Comparison of ENCODE assay signal across 1 cellular context in the genomic region with DNA sequence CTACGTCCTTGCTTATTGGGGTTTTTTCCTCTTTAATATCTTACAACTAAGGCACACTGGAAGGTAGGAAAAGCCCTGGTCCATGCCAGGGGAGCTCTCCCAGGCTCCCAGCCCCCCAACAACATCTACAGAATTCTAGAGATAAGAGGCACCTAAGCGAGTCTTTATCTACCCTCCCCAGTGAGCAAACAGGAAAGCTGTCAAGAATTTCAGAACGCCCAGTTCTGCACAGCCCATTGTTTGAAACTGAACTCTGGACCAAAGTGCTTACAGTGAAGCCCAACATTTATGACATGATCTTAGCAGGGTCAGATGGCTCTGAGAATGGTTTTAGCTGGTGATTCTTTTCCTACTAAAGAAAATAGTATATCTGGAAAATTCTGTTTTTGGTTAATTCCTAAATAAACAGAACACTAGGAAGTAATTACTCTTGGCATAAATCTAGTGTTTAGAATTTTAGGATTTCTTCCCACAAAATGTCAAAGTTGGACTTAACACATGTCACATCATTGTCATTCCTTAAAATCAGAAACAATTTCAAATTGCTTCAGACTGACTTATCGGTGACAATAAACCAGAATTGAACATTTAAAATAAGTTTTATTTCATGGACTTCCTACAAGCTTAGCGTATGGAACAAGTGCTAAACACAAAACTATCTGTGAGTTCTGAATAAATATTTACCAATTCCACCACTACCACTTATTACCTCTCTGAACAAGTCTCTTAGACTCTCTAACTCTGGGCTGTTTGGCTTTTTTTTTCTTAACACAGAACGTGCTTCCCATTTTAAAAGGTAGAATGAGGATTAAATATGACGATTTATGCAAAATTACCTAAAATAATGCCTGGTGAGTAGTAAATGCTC.
TF ChIP-seq lines count a peak whose summit lies in the region.

No MANE protein-coding gene starts in this region.

TF ChIP-seq in HepG2, 621 proteins besides CTCF, POLR2A, EP300 and RAD21 (continued from another document and continues in another):
- TF ChIP-seq, protein P1, sequence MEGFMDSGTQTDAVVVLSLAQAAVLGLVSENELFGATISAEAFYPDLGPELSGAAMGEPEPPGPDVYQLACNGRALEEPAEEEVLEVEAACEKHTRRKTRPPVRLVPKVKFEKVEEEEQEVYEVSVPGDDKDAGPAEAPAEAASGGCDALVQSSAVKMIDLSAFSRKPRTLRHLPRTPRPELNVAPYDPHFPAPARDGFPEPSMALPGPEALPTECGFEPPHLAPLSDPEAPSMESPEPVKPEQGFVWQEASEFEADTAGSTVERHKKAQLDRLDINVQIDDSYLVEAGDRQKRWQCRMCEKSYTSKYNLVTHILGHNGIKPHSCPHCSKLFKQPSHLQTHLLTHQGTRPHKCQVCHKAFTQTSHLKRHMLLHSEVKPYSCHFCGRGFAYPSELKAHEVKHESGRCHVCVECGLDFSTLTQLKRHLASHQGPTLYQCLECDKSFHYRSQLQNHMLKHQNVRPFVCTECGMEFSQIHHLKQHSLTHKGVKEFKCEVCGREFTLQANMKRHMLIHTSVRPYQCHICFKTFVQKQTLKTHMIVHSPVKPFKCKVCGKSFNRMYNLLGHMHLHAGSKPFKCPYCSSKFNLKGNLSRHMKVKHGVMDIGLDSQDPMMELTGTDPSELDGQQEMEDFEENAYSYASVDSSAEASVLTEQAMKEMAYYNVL (CRISPR knock-in tag; IDR thresholded peaks at IDR 0.05; ENCODE audit: borderline replicate concordance), result peak; percentile 60; the same call in 1 of the 2 replicates
- TF ChIP-seq, protein P2, sequence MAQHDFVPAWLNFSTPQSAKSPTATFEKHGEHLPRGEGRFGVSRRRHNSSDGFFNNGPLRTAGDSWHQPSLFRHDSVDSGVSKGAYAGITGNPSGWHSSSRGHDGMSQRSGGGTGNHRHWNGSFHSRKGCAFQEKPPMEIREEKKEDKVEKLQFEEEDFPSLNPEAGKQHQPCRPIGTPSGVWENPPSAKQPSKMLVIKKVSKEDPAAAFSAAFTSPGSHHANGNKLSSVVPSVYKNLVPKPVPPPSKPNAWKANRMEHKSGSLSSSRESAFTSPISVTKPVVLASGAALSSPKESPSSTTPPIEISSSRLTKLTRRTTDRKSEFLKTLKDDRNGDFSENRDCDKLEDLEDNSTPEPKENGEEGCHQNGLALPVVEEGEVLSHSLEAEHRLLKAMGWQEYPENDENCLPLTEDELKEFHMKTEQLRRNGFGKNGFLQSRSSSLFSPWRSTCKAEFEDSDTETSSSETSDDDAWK (CRISPR knock-in tag; IDR thresholded peaks at IDR 0.05), result no peak
- TF ChIP-seq ZNF317 (CRISPR knock-in tag; IDR thresholded peaks at IDR 0.05) (no peak), REPIN1 (CRISPR knock-in tag; IDR thresholded peaks at IDR 0.05; ENCODE audit: borderline replicate concordance, low read depth) (peak; percentile 73; the same call in 1 of the 2 replicates), AHR (CRISPR knock-in tag; IDR thresholded peaks at IDR 0.05) (no peak), MED13 (CRISPR knock-in tag; IDR thresholded peaks at IDR 0.05) (peak; percentile 95), MXI1 (IDR thresholded peaks at IDR 0.05; ENCODE audit: borderline replicate concordance, low read depth, low read length) (no peak), HDAC2 (CRISPR knock-in tag; IDR thresholded peaks at IDR 0.05) (peak; percentile 93), SNAPC2 (CRISPR knock-in tag; IDR thresholded peaks at IDR 0.05) (no peak), ETV6 (CRISPR knock-in tag; conservative IDR thresholded peaks at IDR 0.05) (no peak), NFE2L2 (IDR thresholded peaks at IDR 0.05; ENCODE audit: low read length) (no peak), ZNF333 (CRISPR knock-in tag; IDR thresholded peaks at IDR 0.05; ENCODE audit: borderline replicate concordance) (no peak), TEAD3 (CRISPR knock-in tag; optimal IDR thresholded peaks at IDR 0.05; ENCODE audit: borderline replicate concordance) (peak; percentile 87), MZF1 (CRISPR knock-in tag; IDR thresholded peaks at IDR 0.05; ENCODE audit: borderline replicate concordance) (no peak), BCL6 (CRISPR knock-in tag; IDR thresholded peaks at IDR 0.05) (peak; percentile 89), REL (CRISPR knock-in tag; conservative IDR thresholded peaks at IDR 0.05) (no peak), KDM4B (CRISPR knock-in tag; IDR thresholded peaks at IDR 0.05) (0 out of 2 replicates have a peak, but pooled peaks have one; percentile 70), RXRB (CRISPR knock-in tag; IDR thresholded peaks at IDR 0.05; ENCODE audit: borderline replicate concordance) (peak; percentile 86), ZNF207 (IDR thresholded peaks at IDR 0.05; ENCODE audit: borderline replicate concordance) (no peak), KDM1A (CRISPR knock-in tag; IDR thresholded peaks at IDR 0.05) (peak; percentile 81; the same call in 1 of the 2 replicates), MYC (CRISPR knock-in tag; IDR thresholded peaks at IDR 0.05; ENCODE audit: borderline replicate concordance) (0 out of 2 replicates have a peak, but pooled peaks have one; percentile 33), MAZ (IDR thresholded peaks at IDR 0.05; ENCODE audit: borderline replicate concordance, low read depth, low read length) (no peak), MAZ (CRISPR knock-in tag; IDR thresholded peaks at IDR 0.05; ENCODE audit: low read depth) (no peak), SP5 (CRISPR knock-in tag; IDR thresholded peaks at IDR 0.05; ENCODE audit: borderline replicate concordance, low read depth) (peak; percentile 85), SMAD3 (CRISPR knock-in tag; IDR thresholded peaks at IDR 0.05) (no peak; the same call in 1 of the 2 replicates), ZNF652 (CRISPR knock-in tag; IDR thresholded peaks at IDR 0.05; ENCODE audit: borderline replicate concordance, low read depth) (peak; percentile 59; the same call in 1 of the 2 replicates), ZNF629 (CRISPR knock-in tag; conservative IDR thresholded peaks at IDR 0.05) (peak; percentile 54), HIVEP1 (CRISPR knock-in tag; IDR thresholded peaks at IDR 0.05) (no peak), KMT2A (CRISPR knock-in tag; IDR thresholded peaks at IDR 0.05) (peak; percentile 46; the same call in 1 of the 2 replicates), KAT8 (CRISPR knock-in tag; IDR thresholded peaks at IDR 0.05) (0 out of 2 replicates have a peak, but pooled peaks have one; percentile 54), CCDC6 (CRISPR knock-in tag; IDR thresholded peaks at IDR 0.05) (no peak)
- TF ChIP-seq, protein P3, sequence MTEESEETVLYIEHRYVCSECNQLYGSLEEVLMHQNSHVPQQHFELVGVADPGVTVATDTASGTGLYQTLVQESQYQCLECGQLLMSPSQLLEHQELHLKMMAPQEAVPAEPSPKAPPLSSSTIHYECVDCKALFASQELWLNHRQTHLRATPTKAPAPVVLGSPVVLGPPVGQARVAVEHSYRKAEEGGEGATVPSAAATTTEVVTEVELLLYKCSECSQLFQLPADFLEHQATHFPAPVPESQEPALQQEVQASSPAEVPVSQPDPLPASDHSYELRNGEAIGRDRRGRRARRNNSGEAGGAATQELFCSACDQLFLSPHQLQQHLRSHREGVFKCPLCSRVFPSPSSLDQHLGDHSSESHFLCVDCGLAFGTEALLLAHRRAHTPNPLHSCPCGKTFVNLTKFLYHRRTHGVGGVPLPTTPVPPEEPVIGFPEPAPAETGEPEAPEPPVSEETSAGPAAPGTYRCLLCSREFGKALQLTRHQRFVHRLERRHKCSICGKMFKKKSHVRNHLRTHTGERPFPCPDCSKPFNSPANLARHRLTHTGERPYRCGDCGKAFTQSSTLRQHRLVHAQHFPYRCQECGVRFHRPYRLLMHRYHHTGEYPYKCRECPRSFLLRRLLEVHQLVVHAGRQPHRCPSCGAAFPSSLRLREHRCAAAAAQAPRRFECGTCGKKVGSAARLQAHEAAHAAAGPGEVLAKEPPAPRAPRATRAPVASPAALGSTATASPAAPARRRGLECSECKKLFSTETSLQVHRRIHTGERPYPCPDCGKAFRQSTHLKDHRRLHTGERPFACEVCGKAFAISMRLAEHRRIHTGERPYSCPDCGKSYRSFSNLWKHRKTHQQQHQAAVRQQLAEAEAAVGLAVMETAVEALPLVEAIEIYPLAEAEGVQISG (CRISPR knock-in tag; IDR thresholded peaks at IDR 0.05), result peak; percentile 56
- TF ChIP-seq, protein P4, sequence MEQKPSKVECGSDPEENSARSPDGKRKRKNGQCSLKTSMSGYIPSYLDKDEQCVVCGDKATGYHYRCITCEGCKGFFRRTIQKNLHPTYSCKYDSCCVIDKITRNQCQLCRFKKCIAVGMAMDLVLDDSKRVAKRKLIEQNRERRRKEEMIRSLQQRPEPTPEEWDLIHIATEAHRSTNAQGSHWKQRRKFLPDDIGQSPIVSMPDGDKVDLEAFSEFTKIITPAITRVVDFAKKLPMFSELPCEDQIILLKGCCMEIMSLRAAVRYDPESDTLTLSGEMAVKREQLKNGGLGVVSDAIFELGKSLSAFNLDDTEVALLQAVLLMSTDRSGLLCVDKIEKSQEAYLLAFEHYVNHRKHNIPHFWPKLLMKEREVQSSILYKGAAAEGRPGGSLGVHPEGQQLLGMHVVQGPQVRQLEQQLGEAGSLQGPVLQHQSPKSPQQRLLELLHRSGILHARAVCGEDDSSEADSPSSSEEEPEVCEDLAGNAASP (CRISPR knock-in tag; IDR thresholded peaks at IDR 0.05; ENCODE audit: borderline replicate concordance), result peak; percentile 84
- TF ChIP-seq, protein P5, sequence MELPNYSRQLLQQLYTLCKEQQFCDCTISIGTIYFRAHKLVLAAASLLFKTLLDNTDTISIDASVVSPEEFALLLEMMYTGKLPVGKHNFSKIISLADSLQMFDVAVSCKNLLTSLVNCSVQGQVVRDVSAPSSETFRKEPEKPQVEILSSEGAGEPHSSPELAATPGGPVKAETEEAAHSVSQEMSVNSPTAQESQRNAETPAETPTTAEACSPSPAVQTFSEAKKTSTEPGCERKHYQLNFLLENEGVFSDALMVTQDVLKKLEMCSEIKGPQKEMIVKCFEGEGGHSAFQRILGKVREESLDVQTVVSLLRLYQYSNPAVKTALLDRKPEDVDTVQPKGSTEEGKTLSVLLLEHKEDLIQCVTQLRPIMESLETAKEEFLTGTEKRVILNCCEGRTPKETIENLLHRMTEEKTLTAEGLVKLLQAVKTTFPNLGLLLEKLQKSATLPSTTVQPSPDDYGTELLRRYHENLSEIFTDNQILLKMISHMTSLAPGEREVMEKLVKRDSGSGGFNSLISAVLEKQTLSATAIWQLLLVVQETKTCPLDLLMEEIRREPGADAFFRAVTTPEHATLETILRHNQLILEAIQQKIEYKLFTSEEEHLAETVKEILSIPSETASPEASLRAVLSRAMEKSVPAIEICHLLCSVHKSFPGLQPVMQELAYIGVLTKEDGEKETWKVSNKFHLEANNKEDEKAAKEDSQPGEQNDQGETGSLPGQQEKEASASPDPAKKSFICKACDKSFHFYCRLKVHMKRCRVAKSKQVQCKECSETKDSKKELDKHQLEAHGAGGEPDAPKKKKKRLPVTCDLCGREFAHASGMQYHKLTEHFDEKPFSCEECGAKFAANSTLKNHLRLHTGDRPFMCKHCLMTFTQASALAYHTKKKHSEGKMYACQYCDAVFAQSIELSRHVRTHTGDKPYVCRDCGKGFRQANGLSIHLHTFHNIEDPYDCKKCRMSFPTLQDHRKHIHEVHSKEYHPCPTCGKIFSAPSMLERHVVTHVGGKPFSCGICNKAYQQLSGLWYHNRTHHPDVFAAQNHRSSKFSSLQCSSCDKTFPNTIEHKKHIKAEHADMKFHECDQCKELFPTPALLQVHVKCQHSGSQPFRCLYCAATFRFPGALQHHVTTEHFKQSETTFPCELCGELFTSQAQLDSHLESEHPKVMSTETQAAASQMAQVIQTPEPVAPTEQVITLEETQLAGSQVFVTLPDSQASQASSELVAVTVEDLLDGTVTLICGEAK (IDR thresholded peaks at IDR 0.05), result no peak
- TF ChIP-seq, protein P5 (CRISPR knock-in tag; IDR thresholded peaks at IDR 0.05), result no peak; the same call in 1 of the 2 replicates
- TF ChIP-seq, protein P6, sequence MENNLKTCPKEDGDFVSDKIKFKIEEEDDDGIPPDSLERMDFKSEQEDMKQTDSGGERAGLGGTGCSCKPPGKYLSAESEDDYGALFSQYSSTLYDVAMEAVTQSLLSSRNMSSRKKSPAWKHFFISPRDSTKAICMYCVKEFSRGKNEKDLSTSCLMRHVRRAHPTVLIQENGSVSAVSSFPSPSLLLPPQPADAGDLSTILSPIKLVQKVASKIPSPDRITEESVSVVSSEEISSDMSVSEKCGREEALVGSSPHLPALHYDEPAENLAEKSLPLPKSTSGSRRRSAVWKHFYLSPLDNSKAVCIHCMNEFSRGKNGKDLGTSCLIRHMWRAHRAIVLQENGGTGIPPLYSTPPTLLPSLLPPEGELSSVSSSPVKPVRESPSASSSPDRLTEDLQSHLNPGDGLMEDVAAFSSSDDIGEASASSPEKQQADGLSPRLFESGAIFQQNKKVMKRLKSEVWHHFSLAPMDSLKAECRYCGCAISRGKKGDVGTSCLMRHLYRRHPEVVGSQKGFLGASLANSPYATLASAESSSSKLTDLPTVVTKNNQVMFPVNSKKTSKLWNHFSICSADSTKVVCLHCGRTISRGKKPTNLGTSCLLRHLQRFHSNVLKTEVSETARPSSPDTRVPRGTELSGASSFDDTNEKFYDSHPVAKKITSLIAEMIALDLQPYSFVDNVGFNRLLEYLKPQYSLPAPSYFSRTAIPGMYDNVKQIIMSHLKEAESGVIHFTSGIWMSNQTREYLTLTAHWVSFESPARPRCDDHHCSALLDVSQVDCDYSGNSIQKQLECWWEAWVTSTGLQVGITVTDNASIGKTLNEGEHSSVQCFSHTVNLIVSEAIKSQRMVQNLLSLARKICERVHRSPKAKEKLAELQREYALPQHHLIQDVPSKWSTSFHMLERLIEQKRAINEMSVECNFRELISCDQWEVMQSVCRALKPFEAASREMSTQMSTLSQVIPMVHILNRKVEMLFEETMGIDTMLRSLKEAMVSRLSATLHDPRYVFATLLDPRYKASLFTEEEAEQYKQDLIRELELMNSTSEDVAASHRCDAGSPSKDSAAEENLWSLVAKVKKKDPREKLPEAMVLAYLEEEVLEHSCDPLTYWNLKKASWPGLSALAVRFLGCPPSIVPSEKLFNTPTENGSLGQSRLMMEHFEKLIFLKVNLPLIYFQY (CRISPR knock-in tag; IDR thresholded peaks at IDR 0.05; ENCODE audit: borderline replicate concordance), result 0 out of 2 replicates have a peak, but pooled peaks have one; percentile 38
